ENCODE assay signal across 28 cellular contexts in the genomic region with DNA sequence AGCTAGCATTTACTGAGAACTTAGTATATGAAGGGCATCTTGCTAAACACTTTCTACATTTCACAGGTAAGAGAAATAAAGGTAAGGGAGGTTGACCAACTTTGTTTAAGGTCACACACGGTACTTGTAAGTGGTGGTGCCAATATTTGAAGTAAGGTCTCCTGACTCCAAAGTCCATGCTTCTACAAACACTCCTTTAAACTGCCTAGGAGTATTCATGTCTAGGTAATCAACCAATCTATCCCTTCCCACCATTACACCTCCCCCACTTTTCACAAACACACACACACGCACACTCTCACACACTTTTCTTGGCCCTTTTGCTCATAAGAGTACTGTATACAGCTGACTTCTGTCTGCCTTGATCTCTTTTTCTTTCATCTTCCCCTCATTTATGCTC. TPM values are rescaled to one million over a fixed set of nuclear protein-coding genes. Genes with fewer than 3 reads are reported as not detected.
"Had no signal": no experiment of that assay in that cellular context is flagged by ENCODE, and none has a peak within 500 bp of the region (broad histone marks: within the 10 kb centered on the region; RNA-seq: fewer than 3 reads in every experiment).

No MANE protein-coding gene starts in this region.

- H3K4me3 ChIP-seq: SJSA1 had no signal

- ATAC-seq: activated CD8-positive, alpha-beta memory T cell treated with anti-CD3 and anti-CD28 coated beads, Interleukin-2, amount 10 ng/mL, durations not matched to agents 7 days and 5 days; PC-3; SK-N-SH treated with all-trans-retinoic acid at 6 μM for 48 hours; WTC11 had no signal

- H3K4me3 Mint-ChIP-seq: activated CD8-positive, alpha-beta memory T cell treated with anti-CD3 and anti-CD28 coated beads, Interleukin-2, amount 10 ng/mL, durations not matched to agents 7 days and 5 days; activated naive CD4-positive, alpha-beta T cell treated with anti-CD3 and anti-CD28 coated beads, Interleukin-2, amount 50 U/mL, for 24 hours; activated T-cell treated with anti-CD3 and anti-CD28 coated beads, Interleukin-2, amount 50 U/mL, for 24 hours; activated T-helper 1 cell treated with anti-CD3 and anti-CD28 coated beads, Interleukin-12 subunit alpha, Interleukin-12 subunit beta, Interleukin-2, Interleukin-4 antibody, amounts not matched to agents 30 ng/mL and 10 ng/mL and 1 ng/mL, durations not matched to agents 14 hours and 24 hours and 36 hours; brain; central memory CD8-positive, alpha-beta T cell; T-helper 1 cell treated with Interleukin-12 subunit alpha and Interleukin-12 subunit beta and Interleukin-4 antibody, amounts not matched to agents 30 μg/mL and 1 μg/mL, for 36 hours; WTC11 had no signal

- H3K9me3 ChIP-seq: SJSA1 had no signal

- H3K27me3 Mint-ChIP-seq: brain had no signal

- H3K27me3 ChIP-seq: SJSA1 had no signal

- DNase-seq: activated CD4-positive, alpha-beta T cell treated with anti-CD3 and anti-CD28 coated beads for 48 hours; activated CD4-positive, alpha-beta T cell treated with anti-CD3 and anti-CD28 coated beads, Interleukin-2, amount 50 U/mL, for 48 hours; activated CD4-positive, CD25-positive, alpha-beta regulatory T cell treated with anti-CD3 and anti-CD28 coated beads, Interleukin-2, amount 50 U/mL, for 72 hours; activated CD8-positive, alpha-beta memory T cell treated with anti-CD3 and anti-CD28 coated beads, Interleukin-2, amount 10 ng/mL, durations not matched to agents 7 days and 5 days; activated effector memory CD4-positive, alpha-beta T cell treated with Interleukin-2 at 50 U/mL for 16 hours; activated naive CD4-positive, alpha-beta T cell; activated T-cell treated with anti-CD3 and anti-CD28 coated beads, Interleukin-2, amount 50 U/mL, for 24 hours; aorta; NCI-H1092; NCI-H1417 treated with DMSO at 0.1 percent for 48 hours; NCI-H1694; NCI-H2029; NCI-H2107; NCI-H2171 treated with DMSO at 0.1 percent for 48 hours; NCI-H226; NCI-H69; PC-3; SHP77; SW 1271 had no signal

- H3K27ac ChIP-seq: SJSA1 had no signal

- H3K9me3 Mint-ChIP-seq: activated naive CD4-positive, alpha-beta T cell treated with anti-CD3 and anti-CD28 coated beads, Interleukin-2, amount 50 U/mL, for 24 hours; activated T-cell treated with anti-CD3 and anti-CD28 coated beads, Interleukin-2, amount 50 U/mL, for 24 hours; activated T-helper 1 cell treated with anti-CD3 and anti-CD28 coated beads, Interleukin-12 subunit alpha, Interleukin-12 subunit beta, Interleukin-2, Interleukin-4 antibody, amounts not matched to agents 30 ng/mL and 10 ng/mL and 1 ng/mL, durations not matched to agents 14 hours and 24 hours and 36 hours; central memory CD8-positive, alpha-beta T cell; T-helper 1 cell treated with Interleukin-12 subunit alpha and Interleukin-12 subunit beta and Interleukin-4 antibody, amounts not matched to agents 30 μg/mL and 1 μg/mL, for 36 hours; WTC11 had no signal

- H3K4me1 Mint-ChIP-seq: activated CD8-positive, alpha-beta memory T cell treated with anti-CD3 and anti-CD28 coated beads, Interleukin-2, amount 10 ng/mL, durations not matched to agents 7 days and 5 days; activated naive CD4-positive, alpha-beta T cell treated with anti-CD3 and anti-CD28 coated beads, Interleukin-2, amount 50 U/mL, for 24 hours; brain; central memory CD8-positive, alpha-beta T cell; WTC11 had no signal

- H3K36me3 ChIP-seq: SJSA1 had no signal

- H3K36me3 Mint-ChIP-seq: activated CD8-positive, alpha-beta memory T cell treated with anti-CD3 and anti-CD28 coated beads, Interleukin-2, amount 10 ng/mL, durations not matched to agents 7 days and 5 days; activated naive CD4-positive, alpha-beta T cell treated with anti-CD3 and anti-CD28 coated beads, Interleukin-2, amount 50 U/mL, for 24 hours; WTC11 had no signal

- H3K27ac Mint-ChIP-seq: activated CD8-positive, alpha-beta memory T cell treated with anti-CD3 and anti-CD28 coated beads, Interleukin-2, amount 10 ng/mL, durations not matched to agents 7 days and 5 days; activated naive CD4-positive, alpha-beta T cell treated with anti-CD3 and anti-CD28 coated beads, Interleukin-2, amount 50 U/mL, for 24 hours; activated T-cell treated with anti-CD3 and anti-CD28 coated beads, Interleukin-2, amount 50 U/mL, for 24 hours; activated T-helper 1 cell treated with anti-CD3 and anti-CD28 coated beads, Interleukin-12 subunit alpha, Interleukin-12 subunit beta, Interleukin-2, Interleukin-4 antibody, amounts not matched to agents 30 ng/mL and 10 ng/mL and 1 ng/mL, durations not matched to agents 14 hours and 24 hours and 36 hours; brain; T-helper 1 cell treated with Interleukin-12 subunit alpha and Interleukin-12 subunit beta and Interleukin-4 antibody, amounts not matched to agents 30 μg/mL and 1 μg/mL, for 36 hours; WTC11 had no signal

- H3K4me1 ChIP-seq: SJSA1 had no signal

RNA-seq across cellular contexts. Expression of a gene that starts 7.1 kb away (rescaled TPM):
- total RNA-seq: activated CD8-positive, alpha-beta memory T cell treated with anti-CD3 and anti-CD28 coated beads, Interleukin-2, amount 10 ng/mL, durations not matched to agents 7 days and 5 days; activated T-helper 1 cell treated with anti-CD3 and anti-CD28 coated beads, Interleukin-12 subunit alpha, Interleukin-12 subunit beta, Interleukin-2, Interleukin-4 antibody, amounts not matched to agents 30 ng/mL and 10 ng/mL and 1 ng/mL, durations not matched to agents 14 hours and 24 hours and 36 hours; NCI-H460; SJSA1 had no signal

RNA-seq across cellular contexts. Expression of a gene that starts 36.0 kb away (rescaled TPM):
- total RNA-seq: activated CD8-positive, alpha-beta memory T cell treated with anti-CD3 and anti-CD28 coated beads, Interleukin-2, amount 10 ng/mL, durations not matched to agents 7 days and 5 days; activated T-helper 1 cell treated with anti-CD3 and anti-CD28 coated beads, Interleukin-12 subunit alpha, Interleukin-12 subunit beta, Interleukin-2, Interleukin-4 antibody, amounts not matched to agents 30 ng/mL and 10 ng/mL and 1 ng/mL, durations not matched to agents 14 hours and 24 hours and 36 hours; NCI-H460; SJSA1; WTC11 had no signal
